Comparison of ENCODE assay signal across 17 cellular contexts in genomic region chr13:24851546-24851945, GRCh38.
A peak's percentile ranks its signal among the peaks of the same experiment; 100 is the strongest.
DNase-seq lines count a peak whose midpoint lies in the region; ATAC-seq and TF ChIP-seq lines count a peak whose summit lies in the region.
"Had no signal": no experiment of that assay in that cellular context is flagged by ENCODE, and none has a peak within 500 bp of the region (broad histone marks: within the 10 kb centered on the region; RNA-seq: fewer than 3 reads in every experiment).

No MANE protein-coding gene starts in this region.

- H3K27ac ChIP-seq in PC-3 (ENCODE audit: low read length) (no peak overlapping the region), trophoblast cell (ENCODE audit: low read depth, low read length) (no peak overlapping the region), uterus (no peak overlapping the region)
- H3K27ac ChIP-seq: ascending aorta, pancreas, right lobe of liver had no signal

- H3K4me1 ChIP-seq in PC-3 (ENCODE audit: insufficient read depth, low read length): no peaks in the 10 kb centered on the region
- H3K4me1 ChIP-seq in trophoblast cell (ENCODE audit: control insufficient read depth in 1 of 2, insufficient read depth in 2 of 2, low read length in 2 of 2): no peaks in the 10 kb centered on the region
- H3K4me1 ChIP-seq in uterus: no peaks in the 10 kb centered on the region
- H3K4me1 ChIP-seq: ascending aorta, lower lobe of right lung, pancreas, right lobe of liver had no signal

- no peak overlapping the region for H3K4me3 ChIP-seq in PC-3 (ENCODE audit: low read length)
- H3K4me3 ChIP-seq in trophoblast cell (ENCODE audit: low read depth, low read length): no peak overlapping the region
- H3K4me3 ChIP-seq in uterus: no peak overlapping the region
- H3K4me3 ChIP-seq: ascending aorta, lower lobe of right lung, pancreas, right lobe of liver had no signal

- intact Hi-C loops in PC-3 (cut with micrococcal nuclease) (no loop called here), uterus (cut with DNase I; ENCODE audit: low total_unique reads) (no loop called here)

- DNase-seq in GM03348 (ENCODE audit: low spot score) (peak; percentile 13), PC-3 (peak; percentile 14), fibroblast of gingiva (ENCODE audit: low read depth) (peak; percentile 10), trophoblast cell (peak; percentile 15 to 65), uterus (no peak)
- DNase-seq: activated CD4-positive, alpha-beta T cell treated with anti-CD3 and anti-CD28 coated beads for 48 hours; activated CD8-positive, alpha-beta memory T cell treated with anti-CD3 and anti-CD28 coated beads, Interleukin-2, amount 50 U/mL, for 48 hours; glutamatergic neuron; lower lobe of right lung; NCI-H226; pancreas; right lobe of liver; stimulated activated CD4-positive, alpha-beta T cell treated with anti-CD3 and anti-CD28 coated beads, Interleukin-2, amount 100 ng/mL, for 48 hours; SW 1271 had no signal

- no peaks in the 10 kb centered on the region for H3K79me1 ChIP-seq in trophoblast cell (ENCODE audit: low read length)

- no peak overlapping the region for H3K18ac ChIP-seq in trophoblast cell (ENCODE audit: low read length)

- H3K4ac ChIP-seq in trophoblast cell (ENCODE audit: low read depth, low read length): no peak overlapping the region

- CTCF ChIA-PET in PC-3 (lab: Charles Lee): no interaction called here

- H2AK5ac ChIP-seq in trophoblast cell (ENCODE audit: low read length): no peak overlapping the region

- peaks cover 50% of the 10 kb centered on the region for H3K27me3 ChIP-seq in PC-3 (ENCODE audit: low read length)
- no peaks in the 10 kb centered on the region for H3K27me3 ChIP-seq in trophoblast cell (ENCODE audit: insufficient read depth, low read length)
- no peaks in the 10 kb centered on the region for H3K27me3 ChIP-seq in uterus
- H3K27me3 ChIP-seq: ascending aorta, right lobe of liver had no signal

- no peak overlapping the region for H4K12ac ChIP-seq in trophoblast cell (ENCODE audit: low read depth, low read length)

- H3K4me2 ChIP-seq in PC-3 (ENCODE audit: low read length): no peak overlapping the region
- no peak overlapping the region for H3K4me2 ChIP-seq in trophoblast cell (ENCODE audit: low read length)

- TF ChIP-seq CTCF in PC-3 (conservative IDR thresholded peaks at IDR 0.05; ENCODE audit: low read depth, low read length) (no peak), uterus (IDR thresholded peaks at IDR 0.05) (no peak)

- no peaks in the 10 kb centered on the region for H3F3A ChIP-seq in PC-3 (ENCODE audit: low read length, unreplicated experiment)

- POLR2A ChIA-PET in PC-3 (lab: Charles Lee; ENCODE audit: unreplicated experiment): no interaction called here

- WGBS in trophoblast cell (ENCODE audit: extremely low coverage, insufficient coverage, insufficient read length): no CpG with 5 or more reads among the region's 1 CpG

- no peak overlapping the region for H3K14ac ChIP-seq in trophoblast cell (ENCODE audit: low read length)

- H4K8ac ChIP-seq in trophoblast cell (ENCODE audit: low read depth, low read length): no peak overlapping the region

- H4K20me1 ChIP-seq in PC-3 (ENCODE audit: low read length): no peaks in the 10 kb centered on the region

- H3K79me2 ChIP-seq in PC-3 (ENCODE audit: low read length) (no peaks in the 10 kb centered on the region), trophoblast cell (ENCODE audit: control insufficient read depth, insufficient read depth, low read length, poor library complexity) (no peaks in the 10 kb centered on the region)

- no peaks in the 10 kb centered on the region for H3K9me3 ChIP-seq in PC-3 (ENCODE audit: low read length)
- H3K9me3 ChIP-seq in trophoblast cell (ENCODE audit: insufficient read depth, low read depth, low read length): no peaks in the 10 kb centered on the region
- H3K9me3 ChIP-seq in uterus: no peaks in the 10 kb centered on the region
- H3K9me3 ChIP-seq: ascending aorta, lower lobe of right lung, pancreas, right lobe of liver had no signal

- H3K23ac ChIP-seq in trophoblast cell (ENCODE audit: low read length): no peak overlapping the region

- H2BK5ac ChIP-seq in trophoblast cell (ENCODE audit: low read depth, low read length, poor library complexity): no peak overlapping the region

- no peaks in the 10 kb centered on the region for H3K36me3 ChIP-seq in PC-3 (ENCODE audit: low read depth, low read length)
- no peaks in the 10 kb centered on the region for H3K36me3 ChIP-seq in trophoblast cell (ENCODE audit: control insufficient read depth in 1 of 2, insufficient read depth in 2 of 2, low read length in 2 of 2)
- H3K36me3 ChIP-seq in uterus: no peaks in the 10 kb centered on the region
- H3K36me3 ChIP-seq: ascending aorta, lower lobe of right lung, pancreas, right lobe of liver had no signal

- TF ChIP-seq POLR2A in uterus (IDR thresholded peaks at IDR 0.05): no peak

- no TSS peak for BruUV-seq in PC-3 (replicated peaks; lab: Mats Ljungman, UMichigan)

- ATAC-seq in PC-3 (no peak), GM19035 (IDR thresholded peaks at IDR 0.05; ENCODE audit: unreplicated experiment) (no peak), HG03095 (IDR thresholded peaks at IDR 0.05; ENCODE audit: unreplicated experiment) (no peak)
- ATAC-seq: lower lobe of right lung, pancreas, right lobe of liver had no signal

- H2BK120ac ChIP-seq in trophoblast cell (ENCODE audit: insufficient read depth, low read length, poor library complexity): no peak overlapping the region

- H4K91ac ChIP-seq in trophoblast cell (ENCODE audit: low read depth, low read length): no peak overlapping the region

- H2AFZ ChIP-seq in PC-3 (ENCODE audit: low read length) (no peak overlapping the region), trophoblast cell (ENCODE audit: insufficient read depth, low read length, poor library complexity) (no peak overlapping the region)

- no peak overlapping the region for H2BK12ac ChIP-seq in trophoblast cell (ENCODE audit: low read length)

- no peak overlapping the region for H3K9ac ChIP-seq in PC-3 (ENCODE audit: low read length)
- no peak overlapping the region for H3K9ac ChIP-seq in trophoblast cell (ENCODE audit: low read length)

- H3K9me2 ChIP-seq in PC-3 (replicated peaks; ENCODE audit: low read length): no peaks in the 10 kb centered on the region

Comparison
In these comparisons a context has a peak if more than half of its experiments do, and no peak if none do; other contexts are left out.
1. DNase-seq: peak in GM03348 (single experiment), PC-3 (single experiment), fibroblast of gingiva (single experiment) and trophoblast cell (2 of 2); none in uterus (0 of 2).